4 cellular contexts compared by ENCODE assay signal in the genomic region with DNA sequence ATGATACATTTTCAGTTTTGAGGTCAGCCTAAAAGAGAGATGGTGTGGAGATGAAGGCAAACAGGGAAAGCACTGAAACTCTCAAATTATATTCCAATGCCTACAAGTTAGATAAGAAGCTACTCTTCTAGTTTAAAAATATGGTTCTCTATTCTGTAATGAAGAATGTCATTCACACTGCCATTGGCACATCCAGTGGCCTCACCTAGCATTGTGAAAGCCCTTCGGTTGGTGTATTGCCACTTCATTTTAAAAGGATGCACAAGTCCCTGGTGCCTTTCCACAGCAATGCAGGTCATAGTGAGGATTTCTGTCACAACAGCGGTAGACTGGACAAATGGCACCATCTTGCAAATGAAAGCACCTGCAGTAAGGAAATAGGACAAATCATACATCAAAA. TPM values are rescaled to one million over a fixed set of nuclear protein-coding genes. Genes with fewer than 3 reads are reported as not detected.
"Had no signal": no experiment of that assay in that cellular context is flagged by ENCODE, and none has a peak within 500 bp of the region (broad histone marks: within the 10 kb centered on the region; RNA-seq: fewer than 3 reads in every experiment).

No MANE protein-coding gene starts in this region.

- DNase-seq: GDM1, GF-D8 had no signal

- H3K4me3 ChIP-seq: GM12878 had no signal

- ATAC-seq: GM12878 had no signal

RNA-seq across cellular contexts. Expression of a gene that starts 40.6 kb away (rescaled TPM):
- total RNA-seq: G401, GM12878 had no signal
- polyA plus RNA-seq: GM12878 had no signal
